In the genomic region with DNA sequence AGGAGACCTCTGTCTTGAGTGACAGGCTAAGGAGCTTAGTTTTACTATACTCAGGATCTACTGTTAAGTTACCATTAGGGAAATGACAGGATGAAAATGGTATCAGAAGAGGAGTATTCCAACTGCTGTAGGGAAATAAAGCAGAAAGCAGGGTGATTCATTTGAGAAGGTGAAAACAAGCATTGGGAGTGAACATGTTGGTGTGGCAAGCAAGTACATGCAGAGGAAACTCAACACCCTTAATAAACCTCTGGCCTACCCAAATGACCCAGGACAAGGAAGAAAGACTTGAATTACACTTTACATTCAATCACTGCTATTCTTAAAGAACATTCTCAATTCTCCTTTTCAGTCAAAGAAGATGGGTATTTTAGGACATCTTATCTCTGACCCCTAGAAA, we compare ENCODE assay signal across 1 cellular context.
TF ChIP-seq lines count a peak whose summit lies in the region.

No MANE protein-coding gene starts in this region.

TF ChIP-seq in GM12878, 131 proteins besides CTCF, POLR2A, EP300 and RAD21:
- TF ChIP-seq MLLT1 (IDR thresholded peaks at IDR 0.05) (no peak), SRF (IDR thresholded peaks at IDR 0.05; ENCODE audit: low read depth in 2 of 2, low read length in 2 of 2) (no peak), GATAD2B (conservative IDR thresholded peaks at IDR 0.05; ENCODE audit: low read depth) (no peak), E2F4 (IDR thresholded peaks at IDR 0.05; ENCODE audit: low read depth, low read length) (no peak), ETV6 (conservative IDR thresholded peaks at IDR 0.05 in 1 of 2, IDR thresholded peaks at IDR 0.05 in 1 of 2; ENCODE audit: borderline replicate concordance in 1 of 2, low read depth in 1 of 2) (no peak), ZSCAN29 (IDR thresholded peaks at IDR 0.05) (no peak), TCF3 (IDR thresholded peaks at IDR 0.05; ENCODE audit: borderline replicate concordance, insufficient read depth, low read depth, low read length) (no peak), RELB (IDR thresholded peaks at IDR 0.05; ENCODE audit: low read depth) (no peak), ZNF384 (IDR thresholded peaks at IDR 0.05; ENCODE audit: borderline replicate concordance, low read depth, low read length) (no peak), ZNF24 (IDR thresholded peaks at IDR 0.05) (no peak), ZZZ3 (IDR thresholded peaks at IDR 0.05; ENCODE audit: control insufficient read depth, insufficient read length, low read depth) (no peak)
- TF ChIP-seq, protein P1, sequence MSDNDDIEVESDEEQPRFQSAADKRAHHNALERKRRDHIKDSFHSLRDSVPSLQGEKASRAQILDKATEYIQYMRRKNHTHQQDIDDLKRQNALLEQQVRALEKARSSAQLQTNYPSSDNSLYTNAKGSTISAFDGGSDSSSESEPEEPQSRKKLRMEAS (IDR thresholded peaks at IDR 0.05; ENCODE audit: low read depth, low read length) = no peak
- TF ChIP-seq, protein P2, sequence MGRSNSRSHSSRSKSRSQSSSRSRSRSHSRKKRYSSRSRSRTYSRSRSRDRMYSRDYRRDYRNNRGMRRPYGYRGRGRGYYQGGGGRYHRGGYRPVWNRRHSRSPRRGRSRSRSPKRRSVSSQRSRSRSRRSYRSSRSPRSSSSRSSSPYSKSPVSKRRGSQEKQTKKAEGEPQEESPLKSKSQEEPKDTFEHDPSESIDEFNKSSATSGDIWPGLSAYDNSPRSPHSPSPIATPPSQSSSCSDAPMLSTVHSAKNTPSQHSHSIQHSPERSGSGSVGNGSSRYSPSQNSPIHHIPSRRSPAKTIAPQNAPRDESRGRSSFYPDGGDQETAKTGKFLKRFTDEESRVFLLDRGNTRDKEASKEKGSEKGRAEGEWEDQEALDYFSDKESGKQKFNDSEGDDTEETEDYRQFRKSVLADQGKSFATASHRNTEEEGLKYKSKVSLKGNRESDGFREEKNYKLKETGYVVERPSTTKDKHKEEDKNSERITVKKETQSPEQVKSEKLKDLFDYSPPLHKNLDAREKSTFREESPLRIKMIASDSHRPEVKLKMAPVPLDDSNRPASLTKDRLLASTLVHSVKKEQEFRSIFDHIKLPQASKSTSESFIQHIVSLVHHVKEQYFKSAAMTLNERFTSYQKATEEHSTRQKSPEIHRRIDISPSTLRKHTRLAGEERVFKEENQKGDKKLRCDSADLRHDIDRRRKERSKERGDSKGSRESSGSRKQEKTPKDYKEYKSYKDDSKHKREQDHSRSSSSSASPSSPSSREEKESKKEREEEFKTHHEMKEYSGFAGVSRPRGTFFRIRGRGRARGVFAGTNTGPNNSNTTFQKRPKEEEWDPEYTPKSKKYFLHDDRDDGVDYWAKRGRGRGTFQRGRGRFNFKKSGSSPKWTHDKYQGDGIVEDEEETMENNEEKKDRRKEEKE (IDR thresholded peaks at IDR 0.05) = no peak
- TF ChIP-seq, protein P3, sequence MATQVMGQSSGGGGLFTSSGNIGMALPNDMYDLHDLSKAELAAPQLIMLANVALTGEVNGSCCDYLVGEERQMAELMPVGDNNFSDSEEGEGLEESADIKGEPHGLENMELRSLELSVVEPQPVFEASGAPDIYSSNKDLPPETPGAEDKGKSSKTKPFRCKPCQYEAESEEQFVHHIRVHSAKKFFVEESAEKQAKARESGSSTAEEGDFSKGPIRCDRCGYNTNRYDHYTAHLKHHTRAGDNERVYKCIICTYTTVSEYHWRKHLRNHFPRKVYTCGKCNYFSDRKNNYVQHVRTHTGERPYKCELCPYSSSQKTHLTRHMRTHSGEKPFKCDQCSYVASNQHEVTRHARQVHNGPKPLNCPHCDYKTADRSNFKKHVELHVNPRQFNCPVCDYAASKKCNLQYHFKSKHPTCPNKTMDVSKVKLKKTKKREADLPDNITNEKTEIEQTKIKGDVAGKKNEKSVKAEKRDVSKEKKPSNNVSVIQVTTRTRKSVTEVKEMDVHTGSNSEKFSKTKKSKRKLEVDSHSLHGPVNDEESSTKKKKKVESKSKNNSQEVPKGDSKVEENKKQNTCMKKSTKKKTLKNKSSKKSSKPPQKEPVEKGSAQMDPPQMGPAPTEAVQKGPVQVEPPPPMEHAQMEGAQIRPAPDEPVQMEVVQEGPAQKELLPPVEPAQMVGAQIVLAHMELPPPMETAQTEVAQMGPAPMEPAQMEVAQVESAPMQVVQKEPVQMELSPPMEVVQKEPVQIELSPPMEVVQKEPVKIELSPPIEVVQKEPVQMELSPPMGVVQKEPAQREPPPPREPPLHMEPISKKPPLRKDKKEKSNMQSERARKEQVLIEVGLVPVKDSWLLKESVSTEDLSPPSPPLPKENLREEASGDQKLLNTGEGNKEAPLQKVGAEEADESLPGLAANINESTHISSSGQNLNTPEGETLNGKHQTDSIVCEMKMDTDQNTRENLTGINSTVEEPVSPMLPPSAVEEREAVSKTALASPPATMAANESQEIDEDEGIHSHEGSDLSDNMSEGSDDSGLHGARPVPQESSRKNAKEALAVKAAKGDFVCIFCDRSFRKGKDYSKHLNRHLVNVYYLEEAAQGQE (IDR thresholded peaks at IDR 0.05; ENCODE audit: low read depth, low read length) = no peak
- TF ChIP-seq, protein P4, sequence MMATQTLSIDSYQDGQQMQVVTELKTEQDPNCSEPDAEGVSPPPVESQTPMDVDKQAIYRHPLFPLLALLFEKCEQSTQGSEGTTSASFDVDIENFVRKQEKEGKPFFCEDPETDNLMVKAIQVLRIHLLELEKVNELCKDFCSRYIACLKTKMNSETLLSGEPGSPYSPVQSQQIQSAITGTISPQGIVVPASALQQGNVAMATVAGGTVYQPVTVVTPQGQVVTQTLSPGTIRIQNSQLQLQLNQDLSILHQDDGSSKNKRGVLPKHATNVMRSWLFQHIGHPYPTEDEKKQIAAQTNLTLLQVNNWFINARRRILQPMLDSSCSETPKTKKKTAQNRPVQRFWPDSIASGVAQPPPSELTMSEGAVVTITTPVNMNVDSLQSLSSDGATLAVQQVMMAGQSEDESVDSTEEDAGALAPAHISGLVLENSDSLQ (IDR thresholded peaks at IDR 0.05) = no peak
- TF ChIP-seq, protein P5, sequence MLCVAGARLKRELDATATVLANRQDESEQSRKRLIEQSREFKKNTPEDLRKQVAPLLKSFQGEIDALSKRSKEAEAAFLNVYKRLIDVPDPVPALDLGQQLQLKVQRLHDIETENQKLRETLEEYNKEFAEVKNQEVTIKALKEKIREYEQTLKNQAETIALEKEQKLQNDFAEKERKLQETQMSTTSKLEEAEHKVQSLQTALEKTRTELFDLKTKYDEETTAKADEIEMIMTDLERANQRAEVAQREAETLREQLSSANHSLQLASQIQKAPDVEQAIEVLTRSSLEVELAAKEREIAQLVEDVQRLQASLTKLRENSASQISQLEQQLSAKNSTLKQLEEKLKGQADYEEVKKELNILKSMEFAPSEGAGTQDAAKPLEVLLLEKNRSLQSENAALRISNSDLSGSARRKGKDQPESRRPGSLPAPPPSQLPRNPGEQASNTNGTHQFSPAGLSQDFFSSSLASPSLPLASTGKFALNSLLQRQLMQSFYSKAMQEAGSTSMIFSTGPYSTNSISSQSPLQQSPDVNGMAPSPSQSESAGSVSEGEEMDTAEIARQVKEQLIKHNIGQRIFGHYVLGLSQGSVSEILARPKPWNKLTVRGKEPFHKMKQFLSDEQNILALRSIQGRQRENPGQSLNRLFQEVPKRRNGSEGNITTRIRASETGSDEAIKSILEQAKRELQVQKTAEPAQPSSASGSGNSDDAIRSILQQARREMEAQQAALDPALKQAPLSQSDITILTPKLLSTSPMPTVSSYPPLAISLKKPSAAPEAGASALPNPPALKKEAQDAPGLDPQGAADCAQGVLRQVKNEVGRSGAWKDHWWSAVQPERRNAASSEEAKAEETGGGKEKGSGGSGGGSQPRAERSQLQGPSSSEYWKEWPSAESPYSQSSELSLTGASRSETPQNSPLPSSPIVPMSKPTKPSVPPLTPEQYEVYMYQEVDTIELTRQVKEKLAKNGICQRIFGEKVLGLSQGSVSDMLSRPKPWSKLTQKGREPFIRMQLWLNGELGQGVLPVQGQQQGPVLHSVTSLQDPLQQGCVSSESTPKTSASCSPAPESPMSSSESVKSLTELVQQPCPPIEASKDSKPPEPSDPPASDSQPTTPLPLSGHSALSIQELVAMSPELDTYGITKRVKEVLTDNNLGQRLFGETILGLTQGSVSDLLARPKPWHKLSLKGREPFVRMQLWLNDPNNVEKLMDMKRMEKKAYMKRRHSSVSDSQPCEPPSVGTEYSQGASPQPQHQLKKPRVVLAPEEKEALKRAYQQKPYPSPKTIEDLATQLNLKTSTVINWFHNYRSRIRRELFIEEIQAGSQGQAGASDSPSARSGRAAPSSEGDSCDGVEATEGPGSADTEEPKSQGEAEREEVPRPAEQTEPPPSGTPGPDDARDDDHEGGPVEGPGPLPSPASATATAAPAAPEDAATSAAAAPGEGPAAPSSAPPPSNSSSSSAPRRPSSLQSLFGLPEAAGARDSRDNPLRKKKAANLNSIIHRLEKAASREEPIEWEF (IDR thresholded peaks at IDR 0.05; ENCODE audit: insufficient replicate concordance, low read depth, low read length) = no peak
